Comparison of ENCODE assay signal across 8 cellular contexts in the genomic region with DNA sequence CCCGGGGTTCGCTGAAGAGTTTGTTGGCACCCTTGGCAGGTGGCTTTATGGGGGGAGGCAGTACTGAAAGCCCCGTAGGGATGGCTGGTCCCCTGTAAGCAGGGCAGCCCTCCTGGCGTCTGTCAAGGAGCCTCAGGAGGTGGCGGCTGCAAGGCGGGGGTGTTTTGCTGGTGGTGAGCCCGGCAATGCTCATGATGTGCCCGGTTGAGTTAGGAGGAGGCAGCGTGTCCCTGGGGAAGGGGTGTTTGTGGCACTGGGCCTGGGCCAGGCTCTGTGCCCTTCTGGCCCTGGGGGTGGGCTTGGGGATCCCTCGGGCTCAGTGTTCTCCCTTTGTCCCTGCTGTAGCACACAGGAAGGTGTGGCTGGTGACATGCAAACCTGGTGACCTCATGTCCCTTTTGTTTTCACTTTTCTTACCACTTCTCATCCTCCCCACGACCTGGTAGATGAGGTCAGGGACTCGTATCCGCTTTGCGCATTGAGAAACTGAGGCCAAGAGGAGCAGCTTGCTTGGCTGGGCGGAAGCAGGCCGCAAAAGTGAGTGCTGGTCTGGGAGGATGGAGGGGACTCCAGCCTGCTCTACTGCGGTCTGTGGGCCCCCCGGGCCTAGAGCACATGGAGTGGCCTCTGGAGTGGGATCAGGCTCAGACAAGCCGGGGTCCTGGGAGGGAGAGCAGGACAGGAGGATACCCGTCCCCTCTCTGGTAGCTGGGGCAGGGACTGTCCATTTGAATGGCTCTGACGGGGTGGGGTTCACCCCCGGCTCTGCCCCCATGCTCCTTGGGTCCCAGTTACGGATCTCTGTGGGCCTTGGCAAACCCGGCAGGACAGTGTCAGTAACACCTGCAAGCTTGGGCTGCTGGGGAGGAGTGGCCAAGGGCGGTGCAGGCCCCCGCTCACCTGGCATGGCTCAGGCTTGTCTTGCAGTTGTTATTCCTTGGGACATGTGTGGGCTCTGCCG. TPM values are rescaled to one million over a fixed set of nuclear protein-coding genes. Genes with fewer than 3 reads are reported as not detected.
DNase-seq lines count a peak whose midpoint lies in the region; ATAC-seq and TF ChIP-seq lines count a peak whose summit lies in the region.

No MANE protein-coding gene starts in this region.

- H3K36me3 Mint-ChIP-seq in activated CD4-positive, alpha-beta T cell treated with anti-CD3 and anti-CD28 coated beads, Interleukin-2, amount 10 ng/mL, durations not matched to agents 24 days and 14 days (ENCODE audit: low read depth): no peaks in the 10 kb centered on the region
- peaks cover 5% of the 10 kb centered on the region for H3K36me3 Mint-ChIP-seq in activated CD4-positive, alpha-beta T cell treated with anti-CD3 and anti-CD28 coated beads, Interleukin-2, amount 10 ng/mL, durations not matched to agents 7 days and 5 days (ENCODE audit: low read depth)
- no peaks in the 10 kb centered on the region for H3K36me3 Mint-ChIP-seq in immature natural killer cell

- H3K36me3 ChIP-seq in thoracic aorta (no peaks in the 10 kb centered on the region), WERI-Rb-1 (peaks cover 9% of the 10 kb centered on the region)

- H3K4me1 ChIP-seq in thoracic aorta (ENCODE audit: control insufficient read depth in 1 of 2, low read depth in 2 of 2): peaks cover 30 to 66% of the 10 kb centered on the region in 2 donors

- no peaks in the 10 kb centered on the region for H3K27me3 ChIP-seq in thoracic aorta (replicated peaks; ENCODE audit: insufficient read depth)
- H3K27me3 ChIP-seq in WERI-Rb-1 (ENCODE audit: insufficient read depth, low read depth, severe bottlenecking): no peaks in the 10 kb centered on the region

- peak overlapping the region; percentile 95 for H3K4me3 ChIP-seq in thoracic aorta
- no peak overlapping the region for H3K4me3 ChIP-seq in WERI-Rb-1 (ENCODE audit: low read depth, low read length)

- peak overlapping the region; percentile 80 for H3K4me3 Mint-ChIP-seq in activated CD4-positive, alpha-beta T cell treated with anti-CD3 and anti-CD28 coated beads, Interleukin-2, amount 10 ng/mL, durations not matched to agents 24 days and 14 days
- peak overlapping the region; percentile 79 for H3K4me3 Mint-ChIP-seq in activated CD4-positive, alpha-beta T cell treated with anti-CD3 and anti-CD28 coated beads, Interleukin-2, amount 10 ng/mL, durations not matched to agents 7 days and 5 days
- H3K4me3 Mint-ChIP-seq in immature natural killer cell: peak overlapping the region; percentile 33 to 81 (median 69)

- no peak for ATAC-seq in thoracic aorta (ENCODE audit: insufficient number of reproducible peaks, low FRiP score, low read depth)
- ATAC-seq in HG03097 (IDR thresholded peaks at IDR 0.05; ENCODE audit: low FRiP score, unreplicated experiment): no peak

- peak overlapping the region; percentile 80 for H3K27ac Mint-ChIP-seq in activated CD4-positive, alpha-beta T cell treated with anti-CD3 and anti-CD28 coated beads, Interleukin-2, amount 10 ng/mL, durations not matched to agents 24 days and 14 days
- peak overlapping the region; percentile 94 for H3K27ac Mint-ChIP-seq in activated CD4-positive, alpha-beta T cell treated with anti-CD3 and anti-CD28 coated beads, Interleukin-2, amount 10 ng/mL, durations not matched to agents 7 days and 5 days
- peak overlapping the region in 1 of 6 donors; percentile 34 for H3K27ac Mint-ChIP-seq in immature natural killer cell

- peak overlapping the region; percentile 76 to 82 for H3K27ac ChIP-seq in thoracic aorta
- H3K27ac ChIP-seq in WERI-Rb-1: no peak overlapping the region

- no peaks in the 10 kb centered on the region for H3K9me3 Mint-ChIP-seq in activated CD4-positive, alpha-beta T cell treated with anti-CD3 and anti-CD28 coated beads, Interleukin-2, amount 10 ng/mL, durations not matched to agents 24 days and 14 days
- H3K9me3 Mint-ChIP-seq in activated CD4-positive, alpha-beta T cell treated with anti-CD3 and anti-CD28 coated beads, Interleukin-2, amount 10 ng/mL, durations not matched to agents 7 days and 5 days: no peaks in the 10 kb centered on the region
- H3K9me3 Mint-ChIP-seq in immature natural killer cell: no peaks in the 10 kb centered on the region

- POLR2A ChIA-PET in activated CD4-positive, alpha-beta T cell treated with anti-CD3 and anti-CD28 coated beads, Interleukin-2, amount 10 ng/mL, durations not matched to agents 7 days and 5 days (lab: Charles Lee): no interaction called here

- H3K4me1 Mint-ChIP-seq in activated CD4-positive, alpha-beta T cell treated with anti-CD3 and anti-CD28 coated beads, Interleukin-2, amount 10 ng/mL, durations not matched to agents 24 days and 14 days: peaks cover 54% of the 10 kb centered on the region
- H3K4me1 Mint-ChIP-seq in activated CD4-positive, alpha-beta T cell treated with anti-CD3 and anti-CD28 coated beads, Interleukin-2, amount 10 ng/mL, durations not matched to agents 7 days and 5 days: peaks cover 73% of the 10 kb centered on the region
- H3K4me1 Mint-ChIP-seq in immature natural killer cell: peaks cover 5 to 31% of the 10 kb centered on the region in 2 donors

- TF ChIP-seq CTCF in thoracic aorta (IDR thresholded peaks at IDR 0.05) (no peak), WERI-Rb-1 (IDR thresholded peaks at IDR 0.05; ENCODE audit: low read depth, low read length) (no peak)

- CTCF ChIA-PET in activated CD4-positive, alpha-beta T cell treated with anti-CD3 and anti-CD28 coated beads, Interleukin-2, amount 10 ng/mL, durations not matched to agents 7 days and 5 days (lab: Charles Lee): interaction anchor here (0.9 to 1.5 kb wide), 4 partner anchors 10 to 138 kb away, joined by 3 read pairs; no protein-coding TSS in a partner anchor

- peak; percentile 84 for DNase-seq in activated CD4-positive, alpha-beta T cell treated with anti-CD3 and anti-CD28 coated beads, Interleukin-2, amount 10 ng/mL, durations not matched to agents 24 days and 14 days
- DNase-seq in activated CD4-positive, alpha-beta T cell treated with anti-CD3 and anti-CD28 coated beads, Interleukin-2, amount 50 U/mL, for 1 hour: no peak
- DNase-seq in activated CD4-positive, alpha-beta T cell treated with anti-CD3 and anti-CD28 coated beads, Interleukin-2, amount 10 ng/mL, durations not matched to agents 7 days and 5 days: peak; percentile 59
- DNase-seq in immature natural killer cell (no peak), thoracic aorta (ENCODE audit: low spot score) (no peak), NCI-H1048 (lab: John Stamatoyannopoulos, UW) (no peak), WERI-Rb-1 (no peak)

- intact Hi-C loops in activated CD4-positive, alpha-beta T cell treated with anti-CD3 and anti-CD28 coated beads, Interleukin-2, amount 10 ng/mL, durations not matched to agents 24 days and 14 days (cut with micrococcal nuclease): loop anchor here (2.0 kb wide), 1 partner anchor 72 kb away; a partner anchor contains a TSS

- H3K9me3 ChIP-seq in thoracic aorta (no peaks in the 10 kb centered on the region), WERI-Rb-1 (ENCODE audit: severe bottlenecking) (no peaks in the 10 kb centered on the region)

- no peaks in the 10 kb centered on the region for H3K27me3 Mint-ChIP-seq in activated CD4-positive, alpha-beta T cell treated with anti-CD3 and anti-CD28 coated beads, Interleukin-2, amount 10 ng/mL, durations not matched to agents 24 days and 14 days
- no peaks in the 10 kb centered on the region for H3K27me3 Mint-ChIP-seq in activated CD4-positive, alpha-beta T cell treated with anti-CD3 and anti-CD28 coated beads, Interleukin-2, amount 10 ng/mL, durations not matched to agents 7 days and 5 days
- H3K27me3 Mint-ChIP-seq in immature natural killer cell (ENCODE audit: low read depth in 3 of 3): peaks cover 5 to 8% (median 6%) of the 10 kb centered on the region in 3 donors

RNA-seq across cellular contexts. Expression of a gene that starts 2.2 kb away (rescaled TPM):
- total RNA-seq in activated CD4-positive, alpha-beta T cell treated with anti-CD3 and anti-CD28 coated beads, Interleukin-2, amount 10 ng/mL, durations not matched to agents 24 days and 14 days: 8.3 and 9.1 TPM in 2 replicates
- total RNA-seq in activated CD4-positive, alpha-beta T cell treated with anti-CD3 and anti-CD28 coated beads, Interleukin-2, amount 10 ng/mL, durations not matched to agents 7 days and 5 days: 10 to 100 TPM; 21.7 to 23.4 TPM
- polyA plus RNA-seq in immature natural killer cell: 10 to 100 TPM in 1 of 3 donors, 1 to 10 TPM in 2; 2.4 to 11.1 (median 4.9) TPM
- total RNA-seq in thoracic aorta: 10 to 100 TPM; 14.6 to 21.4 TPM

Comparison
In these comparisons a context has a peak if more than half of its experiments do, and no peak if none do; other contexts are left out.
1. DNase-seq: peak in activated CD4-positive, alpha-beta T cell treated with anti-CD3 and anti-CD28 coated beads, Interleukin-2, amount 10 ng/mL, durations not matched to agents 24 days and 14 days (single experiment) and activated CD4-positive, alpha-beta T cell treated with anti-CD3 and anti-CD28 coated beads, Interleukin-2, amount 10 ng/mL, durations not matched to agents 7 days and 5 days (single experiment); none in activated CD4-positive, alpha-beta T cell treated with anti-CD3 and anti-CD28 coated beads, Interleukin-2, amount 50 U/mL, for 1 hour (single experiment), immature natural killer cell (0 of 3), thoracic aorta (single experiment), NCI-H1048 (single experiment) and WERI-Rb-1 (single experiment).
2. Peak in every context shown above with its lines, with median percentiles within 50 percentile points of each other: H3K4me3 Mint-ChIP-seq.